ENCODE assay signal across 24 cellular contexts in genomic region chr11:67043572-67044329, GRCh38. TPM values are rescaled to one million over a fixed set of nuclear protein-coding genes. Genes with fewer than 3 reads are reported as not detected.
DNase-seq lines count a peak whose midpoint lies in the region; ATAC-seq and TF ChIP-seq lines count a peak whose summit lies in the region.
"Had no signal": no experiment of that assay in that cellular context is flagged by ENCODE, and none has a peak within 500 bp of the region (broad histone marks: within the 10 kb centered on the region; RNA-seq: fewer than 3 reads in every experiment).

No MANE protein-coding gene starts in this region.

- no peak overlapping the region for H3K4me3 ChIP-seq in IMR-90 (ENCODE audit: insufficient read depth, low read depth, low read length)
- no peak overlapping the region for H3K4me3 ChIP-seq in astrocyte of the spinal cord (ENCODE audit: low read depth, low read length)
- H3K4me3 ChIP-seq in thyroid gland (replicated peaks in 1 of 3): no peak overlapping the region
- H3K4me3 ChIP-seq: A549, PC-9, SJSA1 had no signal

- POLR2A ChIA-PET in IMR-90 (lab: Charles Lee; ENCODE audit: unreplicated experiment): no interaction called here

- no peak overlapping the region for H3K4me2 ChIP-seq in IMR-90 (ENCODE audit: low read depth, low read length)
- H3K4me2 ChIP-seq: A549, KMS-11, PC-9 had no signal

- no peak overlapping the region for H3K4ac ChIP-seq in IMR-90 (ENCODE audit: low read depth, low read length)

- H3K4me1 Mint-ChIP-seq in nephron: peaks cover 6% of the 10 kb centered on the region

- TF ChIP-seq POLR2A in IMR-90 (IDR thresholded peaks at IDR 0.05; ENCODE audit: low read depth, low read length): no peak
- TF ChIP-seq POLR2A in thyroid gland (IDR thresholded peaks at IDR 0.05): no peak

- peak overlapping the region; percentile 19 to 48 (median 43) for H3K27ac Mint-ChIP-seq in nephron
- H3K27ac Mint-ChIP-seq: IgD-negative memory B cell had no signal

- H2AK5ac ChIP-seq in IMR-90 (ENCODE audit: low read depth, low read length): peak overlapping the region; percentile 56; the same call in 1 of the 2 replicates

- no peak overlapping the region for H2AFZ ChIP-seq in IMR-90 (replicated peaks; ENCODE audit: low read length, poor library complexity)
- H2AFZ ChIP-seq: PC-9 had no signal

- H3K4me3 Mint-ChIP-seq in nephron: no peak overlapping the region

- no peak overlapping the region for H2BK120ac ChIP-seq in IMR-90 (ENCODE audit: low read depth, low read length)

- H3K27ac ChIP-seq in IMR-90 (ENCODE audit: insufficient read depth, low read length) (no peak overlapping the region), thyroid gland (no peak overlapping the region)
- H3K27ac ChIP-seq: KMS-11, PC-9, SJSA1 had no signal

- dilution Hi-C loops in IMR-90 (cut with HindIII; ENCODE audit: low sequenced_read_pairs, unreplicated experiment): no loop called here

- WGBS in IMR-90 (ENCODE audit: extremely low coverage in 2 of 2, insufficient read length in 1 of 2), 2 experiments: 72% methylated on average over 7 of the region's 16 CpGs; no CpG with 5 or more reads in 1 of the 2 experiments
- 74 to 77% methylated on average over 16 of the region's 16 CpGs for WGBS in thyroid gland, 2 donors

- CTCF ChIA-PET in IMR-90 (lab: Yijun Ruan, JAX): no interaction called here

- peaks cover 21% of the 10 kb centered on the region for H3K27me3 Mint-ChIP-seq in nephron (ENCODE audit: low read depth)

- no peak overlapping the region for H4K91ac ChIP-seq in IMR-90 (ENCODE audit: insufficient read depth, low read depth, low read length)

- H3K14ac ChIP-seq in IMR-90 (replicated peaks; ENCODE audit: low read depth, low read length): no peak overlapping the region

- BruUV-seq in IMR-90 (replicated peaks; lab: Mats Ljungman, UMichigan): no TSS peak

- H2BK20ac ChIP-seq in IMR-90 (ENCODE audit: low read depth, low read length): no peak overlapping the region

- H3K4me1 ChIP-seq in IMR-90 (ENCODE audit: control insufficient read depth, insufficient read depth, low read length) (peaks cover 21% of the 10 kb centered on the region), thyroid gland (no peaks in the 10 kb centered on the region)

- peak overlapping the region; percentile 50 for H2AK9ac ChIP-seq in IMR-90 (replicated peaks; ENCODE audit: low read depth, low read length, poor library complexity)

- DNase-seq in IMR-90 (peak; percentile 18), astrocyte of the spinal cord (ENCODE audit: low read depth, low spot score) (peak; percentile 54), sciatic nerve (ENCODE audit: low spot score) (no peak), NCI-H446 (lab: John Stamatoyannopoulos, UW) (no peak), thyroid gland (no peak)
- DNase-seq in activated CD8-positive, alpha-beta memory T cell treated with anti-CD3 and anti-CD28 coated beads for 24 hours: no peak
- DNase-seq: Calu3; DMS79 treated with DMSO at 0.1 percent for 48 hours; NCI-H1105; NCI-H146; NCI-H2029; NCI-H446 treated with DMSO at 0.1 percent for 48 hours; NCI-H526; NCI-H82; NK-92 treated with Interleukin-12 subunit alpha and Interleukin-12 subunit beta, amount 100 ng/mL, for 24 hours; Right ventricle myocardium superior had no signal

- H3K36me3 ChIP-seq in IMR-90 (ENCODE audit: control insufficient read depth, insufficient read depth, low read length) (no peaks in the 10 kb centered on the region), thyroid gland (no peaks in the 10 kb centered on the region)
- H3K36me3 ChIP-seq: SJSA1 had no signal

- no peak overlapping the region for H2BK5ac ChIP-seq in IMR-90 (ENCODE audit: low read depth, low read length, poor library complexity, severe bottlenecking)

- intact Hi-C loops in IMR-90 (cut with micrococcal nuclease): no loop called here
- intact Hi-C loops in sciatic nerve (cut with DNase I): no loop called here
- intact Hi-C loops in thyroid gland (cut with DNase I): no loop called here

- H3K27me3 ChIP-seq in IMR-90 (ENCODE audit: control insufficient read depth, insufficient read depth, low read length): peaks cover 12% of the 10 kb centered on the region
- H3K27me3 ChIP-seq in thyroid gland: no peaks in the 10 kb centered on the region
- H3K27me3 ChIP-seq: SJSA1 had no signal

- peaks cover 10% of the 10 kb centered on the region; the same call in 1 of the 2 replicates for H4K20me1 ChIP-seq in IMR-90 (ENCODE audit: insufficient read depth, low read length)

- no peak overlapping the region for H3K56ac ChIP-seq in IMR-90 (ENCODE audit: extremely low read depth, insufficient read depth, low read length)

- no peak overlapping the region for H2BK15ac ChIP-seq in IMR-90 (ENCODE audit: low read depth, low read length)

- H3K9me3 ChIP-seq in IMR-90 (ENCODE audit: control insufficient read depth, insufficient read depth, low read length) (no peaks in the 10 kb centered on the region), thyroid gland (no peaks in the 10 kb centered on the region)
- H3K9me3 ChIP-seq: A549, SJSA1 had no signal

- H3K23ac ChIP-seq in IMR-90 (ENCODE audit: low read depth, low read length): no peak overlapping the region

- no peaks in the 10 kb centered on the region for H3K9me3 Mint-ChIP-seq in nephron
- H3K9me3 Mint-ChIP-seq: IgD-negative memory B cell had no signal

- no peaks in the 10 kb centered on the region for H3K36me3 Mint-ChIP-seq in nephron (ENCODE audit: low read depth)
- H3K36me3 Mint-ChIP-seq: IgD-negative memory B cell had no signal

- no peak for TF ChIP-seq CTCF in IMR-90 (conservative IDR thresholded peaks at IDR 0.05; ENCODE audit: low read depth, low read length)
- no peak for TF ChIP-seq CTCF in astrocyte of the spinal cord (IDR thresholded peaks at IDR 0.05; ENCODE audit: low read depth, low read length)
- TF ChIP-seq CTCF in nephron (IDR thresholded peaks at IDR 0.05; ENCODE audit: unreplicated experiment in 3 of 3): no peak
- TF ChIP-seq CTCF in thyroid gland (IDR thresholded peaks at IDR 0.05): no peak

- H4K8ac ChIP-seq in IMR-90 (ENCODE audit: low read depth in 2 of 2, low read length in 2 of 2): no peak overlapping the region

- peaks cover 4% of the 10 kb centered on the region; the same call in 1 of the 2 replicates for H3K9me1 ChIP-seq in IMR-90 (ENCODE audit: insufficient read depth, low read length)

- H3K79me1 ChIP-seq in IMR-90 (ENCODE audit: low read depth in 1 of 2, low read length in 2 of 2): no peaks in the 10 kb centered on the region

- in situ Hi-C loops in IMR-90 (cut with MboI; ENCODE audit: low sequenced_read_pairs) (no loop called here), astrocyte of the spinal cord (cut with HindIII; ENCODE audit: low sequenced_read_pairs) (no loop called here)

- ATAC-seq in IMR-90 (ENCODE audit: low read depth): peak; percentile 57
- ATAC-seq in sciatic nerve: peak; percentile 29
- ATAC-seq: A549, HCT116 had no signal

- no peak for TF ChIP-seq RAD21 in IMR-90 (IDR thresholded peaks at IDR 0.05; ENCODE audit: low read length)

- no peak overlapping the region for H3K9ac ChIP-seq in IMR-90 (ENCODE audit: low read depth, low read length)
- H3K9ac ChIP-seq: KMS-11 had no signal

- H3K18ac ChIP-seq in IMR-90 (ENCODE audit: low read depth, low read length): no peak overlapping the region

- no peak overlapping the region for H4K5ac ChIP-seq in IMR-90 (ENCODE audit: low read depth, low read length)

TF ChIP-seq in IMR-90, 13 proteins besides CTCF, POLR2A, EP300 and RAD21:
- no peak for TF ChIP-seq CEBPB (IDR thresholded peaks at IDR 0.05; ENCODE audit: low read depth, low read length)
- no peak for TF ChIP-seq MAFK (IDR thresholded peaks at IDR 0.05; ENCODE audit: low read depth, low read length)

RNA-seq across cellular contexts. Expression of gene RHOD, which starts 12.9 kb away (rescaled TPM):
- total RNA-seq in IMR-90 (2012; rRNA removed): 4.7 and 5.3 TPM in 2 replicates
- 10.9 and 13.4 TPM in 2 replicates for polyA plus RNA-seq in IMR-90 (2012; rRNA removed)
- 17.8 and 23.1 TPM in 2 replicates for polyA plus RNA-seq in IMR-90 (2012; cell fraction: cytosol; rRNA removed)
- 5.5 and 8.8 TPM in 2 replicates for polyA plus RNA-seq in IMR-90 (2012; cell fraction: nucleus; rRNA removed; ENCODE audit: low replicate concordance)
- 10.3 TPM for total RNA-seq in sciatic nerve
- total RNA-seq in thyroid gland: 10 to 100 TPM; 27.8 to 85.2 (median 56.8) TPM
- total RNA-seq: H4, SJSA1 had no signal

RNA-seq across cellular contexts. Expression of gene SYT12, which starts 20.8 kb away (rescaled TPM):
- total RNA-seq in IMR-90 (2012; rRNA removed) (0.54 and 0.56 TPM in 2 replicates), sciatic nerve (0.71 TPM), thyroid gland (under 1 TPM in 3 of 4 donors, not detected in 1; 0.13 to 0.44 (median 0.22) TPM)
- polyA plus RNA-seq in IMR-90 (2012; rRNA removed): 0.65 and 0.74 TPM in 2 replicates
- polyA plus RNA-seq in IMR-90 (2012; cell fraction: cytosol; rRNA removed): 0.53 and 0.81 TPM in 2 replicates
- 1.4 and 1.6 TPM in 2 replicates for polyA plus RNA-seq in IMR-90 (2012; cell fraction: nucleus; rRNA removed; ENCODE audit: low replicate concordance)
- total RNA-seq: H4 had no signal
- polyA plus RNA-seq: IgD-negative memory B cell had no signal

Comparison
In these comparisons a context has a peak if more than half of its experiments do, and no peak if none do; other contexts are left out.
1. DNase-seq: peak in IMR-90 (single experiment) and astrocyte of the spinal cord (single experiment); none in sciatic nerve (single experiment), activated CD8-positive, alpha-beta memory T cell treated with anti-CD3 and anti-CD28 coated beads for 24 hours (single experiment), NCI-H446 (0 of 2) and thyroid gland (0 of 2).